In genomic region chr19:876089-876488, GRCh38 we compare ENCODE assay signal across 36 cellular contexts. TPM values are rescaled to one million over a fixed set of nuclear protein-coding genes. Genes with fewer than 3 reads are reported as not detected.
"Had no signal": no experiment of that assay in that cellular context is flagged by ENCODE, and none has a peak within 500 bp of the region (broad histone marks: within the 10 kb centered on the region; RNA-seq: fewer than 3 reads in every experiment).

No MANE protein-coding gene starts in this region.

- H3K27ac ChIP-seq: coronary artery, esophagus muscularis mucosa, foreskin keratinocyte, gastroesophageal sphincter, heart right ventricle, prostate gland, right atrium auricular region, testis, tibial artery had no signal

- H3K4me3 Mint-ChIP-seq: memory B cell; natural killer cell treated with Interleukin-12 subunit alpha and Interleukin-12 subunit beta and Interleukin-15 and Interleukin-18, amount 100 ng/mL, for 72 hours; neural crest cell; stimulated activated memory B cell treated with anti-CD40 and anti-IgM and Interleukin-4, amounts not matched to agents 10 μg/mL and 1 μg/mL and 100 μg/mL, for 72 hours; type B pancreatic cell had no signal

- H3K27me3 ChIP-seq: esophagus muscularis mucosa, foreskin keratinocyte, gastroesophageal sphincter, heart right ventricle, right atrium auricular region, testis, tibial artery had no signal

- H3K9me3 ChIP-seq: esophagus muscularis mucosa, gastroesophageal sphincter, heart right ventricle, prostate gland, right atrium auricular region, testis, tibial artery had no signal

- H3K36me3 Mint-ChIP-seq: naive B cell; natural killer cell treated with Interleukin-12 subunit alpha and Interleukin-12 subunit beta and Interleukin-15 and Interleukin-18, amount 100 ng/mL, for 72 hours had no signal

- DNase-seq: dermis blood vessel endothelial cell; effector memory CD4-positive, alpha-beta T cell; foreskin keratinocyte; glutamatergic neuron; heart right ventricle; hippocampal formation; islet precursor cell; kidney glomerular epithelial cell; left colon; naive B cell; stimulated activated CD4-positive, alpha-beta T cell treated with anti-CD3 and anti-CD28 coated beads, Interleukin-12 subunit alpha, Interleukin-12 subunit beta, amount 100 ng/mL, for 4 hours; stimulated activated CD4-positive, alpha-beta T cell treated with anti-CD3 and anti-CD28 coated beads, Interleukin-1b, Interleukin-23, amount 100 ng/mL, for 48 hours; stimulated activated CD4-positive, alpha-beta T cell treated with anti-CD3 and anti-CD28 coated beads, Interleukin-4, amount 100 ng/mL, for 1 hour; stimulated activated naive CD8-positive, alpha-beta T cell treated with anti-CD3 and anti-CD28 coated beads, Interleukin-15, Interleukin-2, amounts not matched to agents 100 U/mL and 50 U/mL, for 24 hours; testis; tibial artery had no signal

- H3K27me3 Mint-ChIP-seq: memory B cell; naive B cell; natural killer cell treated with Interleukin-12 subunit alpha and Interleukin-12 subunit beta and Interleukin-15 and Interleukin-18, amount 100 ng/mL, for 72 hours; stimulated activated memory B cell treated with anti-CD40 and anti-IgM and Interleukin-4, amounts not matched to agents 10 μg/mL and 1 μg/mL and 100 μg/mL, for 72 hours; type B pancreatic cell had no signal

- H3K27ac Mint-ChIP-seq: memory B cell; natural killer cell treated with Interleukin-12 subunit alpha and Interleukin-12 subunit beta and Interleukin-15 and Interleukin-18, amount 100 ng/mL, for 72 hours; stimulated activated memory B cell treated with anti-CD40 and anti-IgM and Interleukin-4, amounts not matched to agents 10 μg/mL and 1 μg/mL and 100 μg/mL, for 72 hours; type B pancreatic cell had no signal

- H3K4me1 Mint-ChIP-seq: neural crest cell had no signal

- H3K4me3 ChIP-seq: coronary artery, esophagus muscularis mucosa, gastroesophageal sphincter, heart right ventricle, lung, prostate gland, right atrium auricular region, smooth muscle cell, testis, tibial artery had no signal

- H3K9me3 Mint-ChIP-seq: memory B cell; naive B cell; natural killer cell treated with Interleukin-12 subunit alpha and Interleukin-12 subunit beta and Interleukin-15 and Interleukin-18, amount 100 ng/mL, for 72 hours; neural crest cell; stimulated activated memory B cell treated with anti-CD40 and anti-IgM and Interleukin-4, amounts not matched to agents 10 μg/mL and 1 μg/mL and 100 μg/mL, for 72 hours; type B pancreatic cell had no signal

- H3K4me1 ChIP-seq: prostate gland had no signal

RNA-seq across cellular contexts. Expression of gene CFD, which starts 16.6 kb away (rescaled TPM):
- total RNA-seq: dermis blood vessel endothelial cell, neural crest cell, smooth muscle cell had no signal

RNA-seq across cellular contexts. Expression of gene RNU6-9, which starts 17.2 kb away (rescaled TPM):
- total RNA-seq: dermis blood vessel endothelial cell; endothelial cell of umbilical vein; epithelial cell of proximal tubule; esophagus muscularis mucosa; fibroblast of lung; foreskin keratinocyte; gastroesophageal sphincter; heart right ventricle; left colon; liver; lung; mononuclear cell; natural killer cell treated with Interleukin-12 subunit alpha and Interleukin-12 subunit beta and Interleukin-15 and Interleukin-18, amount 100 ng/mL, for 72 hours; neural crest cell; osteocyte; prostate gland; right atrium auricular region; sciatic nerve; smooth muscle cell; testis; urinary bladder had no signal
- polyA plus RNA-seq: endothelial cell of umbilical vein, fibroblast of lung, foreskin keratinocyte, heart right ventricle, liver, lung, smooth muscle cell, urinary bladder had no signal

RNA-seq across cellular contexts. Expression of gene ELANE, which starts 24.0 kb away (rescaled TPM):
- total RNA-seq: dermis blood vessel endothelial cell; endothelial cell of umbilical vein; epithelial cell of proximal tubule; foreskin keratinocyte; natural killer cell treated with Interleukin-12 subunit alpha and Interleukin-12 subunit beta and Interleukin-15 and Interleukin-18, amount 100 ng/mL, for 72 hours; neural crest cell; smooth muscle cell; urinary bladder had no signal
- polyA plus RNA-seq: endothelial cell of umbilical vein, foreskin keratinocyte, smooth muscle cell had no signal

RNA-seq across cellular contexts. Expression of gene PRTN3, which starts 35.3 kb away (rescaled TPM):
- total RNA-seq: dermis blood vessel endothelial cell; endothelial cell of umbilical vein; epithelial cell of proximal tubule; fibroblast of lung; foreskin keratinocyte; gastroesophageal sphincter; heart right ventricle; left colon; natural killer cell treated with Interleukin-12 subunit alpha and Interleukin-12 subunit beta and Interleukin-15 and Interleukin-18, amount 100 ng/mL, for 72 hours; neural crest cell; osteocyte; right atrium auricular region; smooth muscle cell had no signal
- polyA plus RNA-seq: endothelial cell of umbilical vein, fibroblast of lung, foreskin keratinocyte, smooth muscle cell had no signal
